In genomic region chr3:12957334-12957733, GRCh38 we compare ENCODE assay signal across 16 cellular contexts.
A peak's percentile ranks its signal among the peaks of the same experiment; 100 is the strongest.
DNase-seq lines count a peak whose midpoint lies in the region; ATAC-seq, FAIRE-seq and TF ChIP-seq lines count a peak whose summit lies in the region.
"Had no signal": no experiment of that assay in that cellular context is flagged by ENCODE, and none has a peak within 500 bp of the region (broad histone marks: within the 10 kb centered on the region; RNA-seq: fewer than 3 reads in every experiment).

No MANE protein-coding gene starts in this region.

- in situ Hi-C loops in K562 (cut with MboI): no loop called here

- H2AFZ ChIP-seq in K562 (ENCODE audit: low read depth, low read length) (no peak overlapping the region), smooth muscle cell (ENCODE audit: low read depth) (no peak overlapping the region)

- no peak for TF ChIP-seq POLR2A in K562 (conservative IDR thresholded peaks at IDR 0.05)
- TF ChIP-seq POLR2A in upper lobe of left lung (IDR thresholded peaks at IDR 0.05): no peak

- H3K4me3 ChIP-seq in HEK293 (ENCODE audit: low read depth, low read length) (no peak overlapping the region), K562 (no peak overlapping the region), stomach smooth muscle (ENCODE audit: low read length in 2 of 2) (peak overlapping the region in 1 of 2 donors; percentile 40), upper lobe of left lung (no peak overlapping the region), smooth muscle cell (no peak overlapping the region)

- H3K27ac ChIP-seq in HEK293 (ENCODE audit: extremely low read depth, low read depth, low read length): no peak overlapping the region
- peak overlapping the region; percentile 4; the same call in 1 of the 3 replicates for H3K27ac ChIP-seq in K562 (ENCODE audit: extremely low read depth, low read depth, low read length)
- H3K27ac ChIP-seq in layer of hippocampus (ENCODE audit: low read depth, low read length): peak overlapping the region; percentile 36
- peak overlapping the region; percentile 71 for H3K27ac ChIP-seq in stomach smooth muscle (ENCODE audit: low read length)
- peak overlapping the region in 2 of 4 donors; percentile 35 to 36 for H3K27ac ChIP-seq in upper lobe of left lung
- H3K27ac ChIP-seq in smooth muscle cell (ENCODE audit: low read depth): no peak overlapping the region
- H3K27ac ChIP-seq: neutrophil had no signal

- H3K9ac ChIP-seq in K562 (ENCODE audit: insufficient read depth in 1 of 2, low read depth in 2 of 2, low read length in 2 of 2) (peak overlapping the region in 1 of 2 experiments; percentile 71; a peak in 2 of 4 replicates), stomach smooth muscle (ENCODE audit: low read length in 2 of 2) (peak overlapping the region in 1 of 2 donors; percentile 13), smooth muscle cell (ENCODE audit: low read depth) (no peak overlapping the region)

- 78% methylated on average over 8 of the region's 8 CpGs for WGBS in K562 (ENCODE audit: insufficient coverage, low coverage, missing lambda C conversion rate)
- WGBS in upper lobe of left lung, 2 donors: 85 to 93% methylated on average over 4 to 8 of the region's 8 CpGs
- 81% methylated on average over 7 of the region's 8 CpGs for WGBS in smooth muscle cell (ENCODE audit: low lambda C conversion rate)

- no peak for TF ChIP-seq RAD21 in K562 (CRISPR knock-in tag; conservative IDR thresholded peaks at IDR 0.05 in 1 of 2, IDR thresholded peaks at IDR 0.05 in 1 of 2)

- no peak for TF ChIP-seq EP300 in K562 (IDR thresholded peaks at IDR 0.05; ENCODE audit: low read length)
- TF ChIP-seq EP300 in upper lobe of left lung (IDR thresholded peaks at IDR 0.05): no peak

- H4K20me1 ChIP-seq in K562 (replicated peaks; ENCODE audit: control insufficient read depth, insufficient read depth, low read length) (peaks cover 16% of the 10 kb centered on the region), smooth muscle cell (ENCODE audit: low read depth) (peaks cover 100% of the 10 kb centered on the region)

- intact Hi-C loops in K562 (cut with micrococcal nuclease): no loop called here

- no peaks in the 10 kb centered on the region for H3K27me3 ChIP-seq in K562 (ENCODE audit: control insufficient read depth in 2 of 2, insufficient read depth in 2 of 2, low read length in 2 of 2)
- no peaks in the 10 kb centered on the region for H3K27me3 ChIP-seq in layer of hippocampus (ENCODE audit: control insufficient read depth, insufficient read depth, low read length)
- no peaks in the 10 kb centered on the region for H3K27me3 ChIP-seq in stomach smooth muscle (ENCODE audit: control insufficient read depth in 1 of 2, insufficient read depth in 2 of 2, low read length in 2 of 2)
- H3K27me3 ChIP-seq in upper lobe of left lung: no peaks in the 10 kb centered on the region
- no peaks in the 10 kb centered on the region for H3K27me3 ChIP-seq in smooth muscle cell (ENCODE audit: low read depth)
- H3K27me3 ChIP-seq: neutrophil had no signal

- H3K4me2 ChIP-seq in K562 (ENCODE audit: insufficient read depth, low read length): no peak overlapping the region
- H3K4me2 ChIP-seq in smooth muscle cell: no peak overlapping the region

- H3K79me2 ChIP-seq in K562 (ENCODE audit: control insufficient read depth, insufficient read depth, low read length): peaks cover 94% of the 10 kb centered on the region
- peaks cover 69% of the 10 kb centered on the region for H3K79me2 ChIP-seq in smooth muscle cell (ENCODE audit: low read depth)

- no peaks in the 10 kb centered on the region for H3F3A ChIP-seq in smooth muscle cell (ENCODE audit: low read depth)

- peaks cover 0 to 6% of the 10 kb centered on the region in 2 experiments; a peak in 1 of 3 replicates for H3K36me3 ChIP-seq in HEK293 (ENCODE audit: control insufficient read depth in 2 of 2, insufficient read depth in 1 of 2, low read length in 2 of 2)
- H3K36me3 ChIP-seq in K562 (ENCODE audit: control insufficient read depth, insufficient read depth, low read length): peaks cover 27% of the 10 kb centered on the region
- no peaks in the 10 kb centered on the region for H3K36me3 ChIP-seq in stomach smooth muscle (ENCODE audit: control insufficient read depth in 2 of 2, insufficient read depth in 2 of 2, low read length in 2 of 2)
- H3K36me3 ChIP-seq in upper lobe of left lung: no peaks in the 10 kb centered on the region
- H3K36me3 ChIP-seq in smooth muscle cell (ENCODE audit: low read depth): no peaks in the 10 kb centered on the region

- DNase-seq in K562 (ENCODE audit: extremely low read depth in 1 of 4, low spot score in 3 of 4) (no peak), upper lobe of left lung (no peak), smooth muscle cell (lab: John Stamatoyannopoulos, UW; ENCODE audit: unreplicated experiment) (no peak), NCI-H2171 (lab: John Stamatoyannopoulos, UW) (no peak)
- DNase-seq: activated CD8-positive, alpha-beta memory T cell treated with anti-CD3 and anti-CD28 coated beads, Interleukin-2, amount 10 ng/mL, durations not matched to agents 7 days and 5 days; activated naive CD4-positive, alpha-beta T cell; C1 segment of cervical spinal cord; DND-41; foreskin melanocyte; NCI-H1092; NCI-H2171 treated with DMSO at 0.1 percent for 48 hours; stimulated activated naive CD4-positive, alpha-beta T cell treated with Interleukin-2 at 50 U/mL for 16 hours had no signal

- TF ChIP-seq CTCF in HEK293 (tag by site-specific recombination; IDR thresholded peaks at IDR 0.05): no peak
- TF ChIP-seq CTCF in K562 (IDR thresholded peaks at IDR 0.05 in 2 of 3, conservative IDR thresholded peaks at IDR 0.05 in 1 of 3; ENCODE audit: insufficient read depth in 2 of 3, low read depth in 1 of 3, low read length in 3 of 3): no peak
- no peak for TF ChIP-seq CTCF in upper lobe of left lung (IDR thresholded peaks at IDR 0.05)
- no peak for TF ChIP-seq CTCF in smooth muscle cell (IDR thresholded peaks at IDR 0.05; ENCODE audit: borderline replicate concordance, insufficient read depth, poor library complexity, severe bottlenecking)

- POLR2A ChIA-PET in HEK293 (lab: Yijun Ruan, JAX): no interaction called here
- POLR2A ChIA-PET in K562 (lab: Yijun Ruan, JAX): interaction anchor here (0.6 to 2.2 kb wide), 4 partner anchors 8 to 82 kb away, joined by 3 to 9 read pairs (median 4); no protein-coding TSS in a partner anchor

- CTCF ChIA-PET in HEK293 (lab: Yijun Ruan, JAX): interaction anchor here (0.6 to 0.7 kb wide), 2 partner anchors 124 to 288 kb away, joined by 3 read pairs; no protein-coding TSS in a partner anchor
- CTCF ChIA-PET in K562 (lab: Yijun Ruan, JAX; ENCODE audit: low intra/inter-chr PET ratio): no interaction called here

- FAIRE-seq in K562 (lab: Jason Lieb, UNC): no peak

- H3K4me1 ChIP-seq in HEK293 (ENCODE audit: control insufficient read depth, insufficient read depth, low read length) (no peaks in the 10 kb centered on the region), K562 (replicated peaks in 1 of 2; ENCODE audit: control insufficient read depth in 2 of 2, insufficient read depth in 2 of 2, low read length in 2 of 2) (peaks cover 90% of the 10 kb centered on the region in 2 experiments), stomach smooth muscle (ENCODE audit: control insufficient read depth, insufficient read depth, low read length) (peaks cover 96% of the 10 kb centered on the region), upper lobe of left lung (peaks cover 59 to 83% (median 67%) of the 10 kb centered on the region in 4 donors), smooth muscle cell (ENCODE audit: low read depth) (peaks cover 8% of the 10 kb centered on the region)

- BruUV-seq in K562 (replicated peaks; lab: Mats Ljungman, UMichigan): no TSS peak

- peaks cover 9% of the 10 kb centered on the region for H3K9me1 ChIP-seq in K562 (ENCODE audit: control insufficient read depth, insufficient read depth, low read length)

- no peak for ATAC-seq in K562
- ATAC-seq in upper lobe of left lung (ENCODE audit: low FRiP score in 2 of 2): no peak
- ATAC-seq: activated CD8-positive, alpha-beta memory T cell treated with anti-CD3 and anti-CD28 coated beads, Interleukin-2, amount 10 ng/mL, durations not matched to agents 7 days and 5 days had no signal

- H3K9me3 ChIP-seq in HEK293 (ENCODE audit: control insufficient read depth, insufficient read depth, low read depth, low read length): no peaks in the 10 kb centered on the region
- H3K9me3 ChIP-seq in K562 (replicated peaks; ENCODE audit: control insufficient read depth, insufficient read depth, low read depth, low read length): no peaks in the 10 kb centered on the region
- no peaks in the 10 kb centered on the region for H3K9me3 ChIP-seq in stomach smooth muscle (ENCODE audit: control insufficient read depth in 2 of 2, low read length in 2 of 2)
- no peaks in the 10 kb centered on the region for H3K9me3 ChIP-seq in upper lobe of left lung
- H3K9me3 ChIP-seq in smooth muscle cell (replicated peaks; ENCODE audit: low read depth): no peaks in the 10 kb centered on the region
- H3K9me3 ChIP-seq: neutrophil had no signal

TF ChIP-seq in HEK293, 187 proteins besides CTCF, POLR2A, EP300 and RAD21:
- TF ChIP-seq ZNF777 (tag by site-specific recombination; IDR thresholded peaks at IDR 0.05; ENCODE audit: borderline replicate concordance) (no peak), ZNF571 (tag by site-specific recombination; IDR thresholded peaks at IDR 0.05) (no peak), GLIS1 (tag by site-specific recombination; IDR thresholded peaks at IDR 0.05) (0 out of 2 replicates have a peak, but pooled peaks have one; percentile 13)

TF ChIP-seq in K562, 482 proteins besides CTCF, POLR2A, EP300 and RAD21:
- TF ChIP-seq MYNN (IDR thresholded peaks at IDR 0.05) (no peak), MYNN (CRISPR knock-in tag; IDR thresholded peaks at IDR 0.05) (no peak), USF1 (CRISPR knock-in tag; IDR thresholded peaks at IDR 0.05) (no peak), PHB (CRISPR knock-in tag; IDR thresholded peaks at IDR 0.05) (no peak), XRCC3 (IDR thresholded peaks at IDR 0.05) (no peak), ZNF197 (CRISPR knock-in tag; IDR thresholded peaks at IDR 0.05; ENCODE audit: low read depth) (no peak), NFYB (IDR thresholded peaks at IDR 0.05; ENCODE audit: extremely low read depth, insufficient read length) (no peak), NCOA4 (IDR thresholded peaks at IDR 0.05; ENCODE audit: partially characterized antibody) (no peak)

Comparison
In these comparisons a context has a peak if more than half of its experiments do, and no peak if none do; other contexts are left out.
1. H3K27ac ChIP-seq: peak in K562 (single experiment), layer of hippocampus (single experiment) and stomach smooth muscle (single experiment); none in HEK293 (single experiment) and smooth muscle cell (single experiment).